1 cellular context compared by ENCODE assay signal in the genomic region with DNA sequence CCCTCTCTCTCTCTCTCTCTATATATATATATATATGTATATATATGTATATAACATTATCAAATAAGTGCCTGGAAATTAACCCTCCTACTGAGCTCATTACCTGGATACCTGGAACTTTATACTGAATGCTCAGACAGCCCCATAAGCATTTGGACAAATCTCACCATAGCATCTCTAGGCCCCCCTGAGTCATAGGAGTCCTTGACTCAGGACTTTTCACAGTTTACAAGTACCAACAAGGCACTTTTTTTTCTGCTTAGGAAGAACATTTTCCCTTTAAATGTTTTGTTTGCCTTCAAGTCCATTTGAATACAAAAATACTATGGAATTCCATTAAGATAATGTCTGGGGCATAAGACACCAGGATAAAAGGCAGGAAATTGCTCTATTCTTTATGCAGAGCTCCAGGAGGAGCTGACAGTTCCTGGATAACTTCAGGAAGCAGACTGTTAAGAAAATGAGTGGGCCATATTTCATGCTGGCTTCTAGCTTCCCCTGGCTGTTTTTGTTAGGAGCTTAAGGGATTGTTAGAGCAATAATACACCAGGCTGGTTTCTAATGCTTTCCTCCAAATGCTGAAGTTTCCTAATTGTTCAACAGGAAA.
TF ChIP-seq lines count a peak whose summit lies in the region.

No MANE protein-coding gene starts in this region.

TF ChIP-seq in neural cell, 6 proteins besides CTCF, POLR2A, EP300 and RAD21:
- no peak for TF ChIP-seq TAF1 (IDR thresholded peaks at IDR 0.05; ENCODE audit: low read depth)
- TF ChIP-seq, protein P1, sequence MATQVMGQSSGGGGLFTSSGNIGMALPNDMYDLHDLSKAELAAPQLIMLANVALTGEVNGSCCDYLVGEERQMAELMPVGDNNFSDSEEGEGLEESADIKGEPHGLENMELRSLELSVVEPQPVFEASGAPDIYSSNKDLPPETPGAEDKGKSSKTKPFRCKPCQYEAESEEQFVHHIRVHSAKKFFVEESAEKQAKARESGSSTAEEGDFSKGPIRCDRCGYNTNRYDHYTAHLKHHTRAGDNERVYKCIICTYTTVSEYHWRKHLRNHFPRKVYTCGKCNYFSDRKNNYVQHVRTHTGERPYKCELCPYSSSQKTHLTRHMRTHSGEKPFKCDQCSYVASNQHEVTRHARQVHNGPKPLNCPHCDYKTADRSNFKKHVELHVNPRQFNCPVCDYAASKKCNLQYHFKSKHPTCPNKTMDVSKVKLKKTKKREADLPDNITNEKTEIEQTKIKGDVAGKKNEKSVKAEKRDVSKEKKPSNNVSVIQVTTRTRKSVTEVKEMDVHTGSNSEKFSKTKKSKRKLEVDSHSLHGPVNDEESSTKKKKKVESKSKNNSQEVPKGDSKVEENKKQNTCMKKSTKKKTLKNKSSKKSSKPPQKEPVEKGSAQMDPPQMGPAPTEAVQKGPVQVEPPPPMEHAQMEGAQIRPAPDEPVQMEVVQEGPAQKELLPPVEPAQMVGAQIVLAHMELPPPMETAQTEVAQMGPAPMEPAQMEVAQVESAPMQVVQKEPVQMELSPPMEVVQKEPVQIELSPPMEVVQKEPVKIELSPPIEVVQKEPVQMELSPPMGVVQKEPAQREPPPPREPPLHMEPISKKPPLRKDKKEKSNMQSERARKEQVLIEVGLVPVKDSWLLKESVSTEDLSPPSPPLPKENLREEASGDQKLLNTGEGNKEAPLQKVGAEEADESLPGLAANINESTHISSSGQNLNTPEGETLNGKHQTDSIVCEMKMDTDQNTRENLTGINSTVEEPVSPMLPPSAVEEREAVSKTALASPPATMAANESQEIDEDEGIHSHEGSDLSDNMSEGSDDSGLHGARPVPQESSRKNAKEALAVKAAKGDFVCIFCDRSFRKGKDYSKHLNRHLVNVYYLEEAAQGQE (IDR thresholded peaks at IDR 0.05; ENCODE audit: borderline replicate concordance), result peak; percentile 98
